In the genomic region with DNA sequence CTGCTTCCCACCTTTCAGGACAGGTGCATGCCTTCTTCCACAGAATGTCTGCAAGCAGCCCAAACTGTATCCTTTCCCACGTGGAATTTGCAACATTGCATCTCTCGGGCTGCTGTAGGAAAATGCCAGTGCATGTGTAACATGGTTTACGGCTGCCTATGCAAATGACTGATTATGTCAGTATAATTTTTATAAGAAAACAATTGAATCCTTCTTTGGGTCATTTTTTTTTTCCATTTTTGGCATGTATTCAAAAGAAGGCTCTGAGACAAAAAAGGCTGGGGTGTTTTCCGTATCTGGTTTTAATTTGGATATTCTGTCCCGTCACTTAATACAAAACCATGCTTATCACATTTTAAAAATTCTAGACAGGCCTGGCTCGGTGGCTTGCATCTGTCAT, we compare ENCODE assay signal across 13 cellular contexts. TPM values are rescaled to one million over a fixed set of nuclear protein-coding genes. Genes with fewer than 3 reads are reported as not detected.
DNase-seq lines count a peak whose midpoint lies in the region; TF ChIP-seq lines count a peak whose summit lies in the region.
"Not testable (repeated sequence)": the region's sequence is repeated elsewhere in the genome, so short reads cannot be mapped to it uniquely, and the experiment has no call there.
"Had no signal": no experiment of that assay in that cellular context is flagged by ENCODE, and none has a peak within 500 bp of the region (broad histone marks: within the 10 kb centered on the region; RNA-seq: fewer than 3 reads in every experiment).

No MANE protein-coding gene starts in this region.

- not testable (repeated sequence) for H3K4me1 ChIP-seq in SK-N-SH (ENCODE audit: control insufficient read depth in 1 of 2, insufficient read depth in 2 of 2, low read depth in 1 of 2, low read length in 1 of 2); spleen

- H3K9ac ChIP-seq in SK-N-SH: not testable (repeated sequence)

- not testable (repeated sequence) for H3K36me3 ChIP-seq in SK-N-SH (replicated peaks in 1 of 2; ENCODE audit: control insufficient read depth in 1 of 2, insufficient read depth in 2 of 2, low read length in 1 of 2); spleen

- H3K27me3 ChIP-seq in SK-N-SH (ENCODE audit: insufficient read depth); dorsolateral prefrontal cortex; spleen (replicated peaks in 1 of 7): not testable (repeated sequence)

- TF ChIP-seq CTCF in SK-N-SH (IDR thresholded peaks at IDR 0.05); dorsolateral prefrontal cortex (IDR thresholded peaks at IDR 0.05 in 54 of 56, conservative IDR thresholded peaks at IDR 0.05 in 2 of 56; ENCODE audit: low read depth in 1 of 56, partially characterized antibody in 56 of 56); spleen (IDR thresholded peaks at IDR 0.05 in 8 of 11, conservative IDR thresholded peaks at IDR 0.05 in 3 of 11): not testable (repeated sequence)

- CTCF ChIA-PET in SK-N-SH (lab: Yijun Ruan, JAX): not testable (repeated sequence)

- WGBS in SK-N-SH (ENCODE audit: low lambda C conversion rate): 41% methylated on average over 6 of the region's 6 CpGs
- 83 to 88% (median 85%) methylated on average over 6 of the region's 6 CpGs for WGBS in spleen, 5 donors

- not testable (repeated sequence) for H4K20me1 ChIP-seq in SK-N-SH (ENCODE audit: insufficient read depth)

- TF ChIP-seq POLR2A in spleen (IDR thresholded peaks at IDR 0.05): not testable (repeated sequence)

- TF ChIP-seq RAD21 in SK-N-SH (IDR thresholded peaks at IDR 0.05; ENCODE audit: low read length): not testable (repeated sequence)

- H3F3A ChIP-seq in SK-N-SH (replicated peaks; ENCODE audit: insufficient read depth): not testable (repeated sequence)

- intact Hi-C loops in dorsolateral prefrontal cortex (cut with DNase I); spleen (cut with DNase I; ENCODE audit: low total_unique reads): not testable (repeated sequence)

- not testable (repeated sequence) for H3K4me3 ChIP-seq in SK-N-SH (ENCODE audit: low read depth in 2 of 2, low read length in 1 of 2); spleen
- peak overlapping the region in 6 of 59 donors; percentile 3 to 39 (median 22) for H3K4me3 ChIP-seq in dorsolateral prefrontal cortex

- not testable (repeated sequence) for H3K27ac ChIP-seq in SK-N-SH (ENCODE audit: low read depth in 2 of 2, low read length in 1 of 2); spleen
- peak overlapping the region in 56 of 59 donors; percentile 39 to 90 (median 78) for H3K27ac ChIP-seq in dorsolateral prefrontal cortex

- TF ChIP-seq EP300 in SK-N-SH (IDR thresholded peaks at IDR 0.05; ENCODE audit: borderline replicate concordance in 1 of 2, low read depth in 1 of 2, low read length in 1 of 2): not testable (repeated sequence)

- H3K79me2 ChIP-seq in SK-N-SH (ENCODE audit: insufficient read depth): not testable (repeated sequence)

- H2AFZ ChIP-seq in SK-N-SH (ENCODE audit: low read depth): not testable (repeated sequence)

- DNase-seq in NCI-H1048 (lab: John Stamatoyannopoulos, UW) (peak; percentile 29), SK-N-SH (peak; percentile 21), globus pallidus (ENCODE audit: low spot score) (peak; percentile 70), mesenteric fat pad (ENCODE audit: low spot score) (peak; percentile 8), pons (ENCODE audit: low spot score) (peak; percentile 35), spleen (peak; percentile 11), superior temporal gyrus (ENCODE audit: extremely low spot score) (peak; percentile 76)
- DNase-seq in dorsolateral prefrontal cortex: not testable (repeated sequence)

- H3K9me2 ChIP-seq in SK-N-SH: not testable (repeated sequence)

- H3K4me2 ChIP-seq in SK-N-SH: not testable (repeated sequence)

- H3K9me3 ChIP-seq in SK-N-SH, spleen: not testable (repeated sequence)

- POLR2A ChIA-PET in SK-N-SH (lab: Yijun Ruan, JAX): not testable (repeated sequence)

RNA-seq across cellular contexts. Expression of a gene that starts 0.5 kb away (rescaled TPM):
- polyA plus RNA-seq in SK-N-SH (2012; rRNA removed) (not detected in 2 replicates), spleen (1 to 10 TPM; 1.1 to 2.9 (median 1.8) TPM)
- 0.09 TPM in 1 of 2 replicates, not detected in the other for polyA plus RNA-seq in SK-N-SH (2012; cell fraction: cytosol; rRNA removed)
- polyA plus RNA-seq in SK-N-SH (2012; cell fraction: nucleus; rRNA removed): 0.20 TPM in 1 of 2 replicates, not detected in the other
- total RNA-seq in dorsolateral prefrontal cortex (1 to 10 TPM in 58 of 120 experiments, under 1 TPM in 18, not detected in 44; 0.61 to 3.7 (median 1.4) TPM), mesenteric fat pad (not detected), spleen (1 to 10 TPM in 1 of 7 donors, under 1 TPM in 3, not detected in 3; 0.70 to 1.1 (median 0.85) TPM)
- total RNA-seq: A172, Caco-2, Calu3 had no signal
- polyA plus RNA-seq: A549, BJ had no signal

RNA-seq across cellular contexts. Expression of a gene that starts 18.4 kb away (rescaled TPM):
- 69.8 and 76.4 TPM in 2 replicates for polyA plus RNA-seq in SK-N-SH (2012; rRNA removed)
- 99.2 and 136 TPM in 2 replicates for polyA plus RNA-seq in SK-N-SH (2012; cell fraction: cytosol; rRNA removed)
- 43.4 and 75.2 TPM in 2 replicates for polyA plus RNA-seq in SK-N-SH (2012; cell fraction: nucleus; rRNA removed)
- total RNA-seq in dorsolateral prefrontal cortex: 100 to 1,000 TPM in 2 of 120 experiments, 10 to 100 TPM in 118; 29.0 to 104 (median 64.3) TPM
- 79.5 TPM for total RNA-seq in mesenteric fat pad
- total RNA-seq in spleen: 10 to 100 TPM; 43.5 to 78.0 (median 65.9) TPM
- 10 to 100 TPM; 31.6 to 61.0 (median 37.4) TPM for polyA plus RNA-seq in spleen
